Comparison of ENCODE assay signal across 5 cellular contexts in genomic region chr19:7918062-7918614, GRCh38. TPM values are rescaled to one million over a fixed set of nuclear protein-coding genes. Genes with fewer than 3 reads are reported as not detected.
DNase-seq lines count a peak whose midpoint lies in the region; ATAC-seq and TF ChIP-seq lines count a peak whose summit lies in the region.
"Not testable (repeated sequence)": the region's sequence is repeated elsewhere in the genome, so short reads cannot be mapped to it uniquely, and the experiment has no call there.

No MANE protein-coding gene starts in this region.

- not testable (repeated sequence) for H3K36me3 Mint-ChIP-seq in WTC11; neural crest cell (ENCODE audit: low read depth)

- H3K79me2 ChIP-seq in HCT116 (ENCODE audit: insufficient read depth, low read length); mammary epithelial cell (ENCODE audit: insufficient read depth, low read length): not testable (repeated sequence)

- H3K36me3 ChIP-seq in HCT116 (ENCODE audit: control insufficient read depth in 1 of 2, insufficient read depth in 2 of 2, low read length in 2 of 2) (peaks cover 0 to 11% of the 10 kb centered on the region in 2 experiments; a peak in 3 of 4 replicates), left ventricle myocardium inferior (peaks cover 21% of the 10 kb centered on the region)
- not testable (repeated sequence) for H3K36me3 ChIP-seq in mammary epithelial cell (ENCODE audit: insufficient read depth, low read length)

- H3K27ac Mint-ChIP-seq in WTC11; neural crest cell (ENCODE audit: unreplicated experiment): not testable (repeated sequence)

- H3K9me3 Mint-ChIP-seq in WTC11, neural crest cell: not testable (repeated sequence)

- ATAC-seq in HCT116, WTC11: not testable (repeated sequence)

- TSS peak; percentile 34 for BruUV-seq in HCT116 (replicated peaks; lab: Mats Ljungman, UMichigan)
- BruUV-seq in mammary epithelial cell (replicated peaks; lab: Mats Ljungman, UMichigan): not testable (repeated sequence)

- H3K4me1 ChIP-seq in HCT116 (ENCODE audit: control insufficient read depth in 1 of 2, insufficient read depth in 2 of 2, low read length in 2 of 2) (peaks cover 21 to 57% of the 10 kb centered on the region in 2 experiments; a peak in 3 of 4 replicates), mammary epithelial cell (ENCODE audit: insufficient read depth, low read length) (peaks cover 30% of the 10 kb centered on the region), left ventricle myocardium inferior (peaks cover 68% of the 10 kb centered on the region)

- POLR2A ChIA-PET in HCT116 (lab: Charles Lee): interaction anchor here (1.3 to 1.7 kb wide), 2 partner anchors 15 to 26 kb away, joined by 5 to 6 read pairs; partner anchors contain the start of genes MAP2K7 and TIMM44
- POLR2A ChIA-PET in WTC11 (lab: Charles Lee): interaction anchor here (1.0 to 1.5 kb wide), 2 partner anchors 49 to 56 kb away, joined by 4 to 6 read pairs; no protein-coding TSS in a partner anchor

- H3K27me3 ChIP-seq in HCT116 (ENCODE audit: insufficient read depth, low read length): not testable (repeated sequence)
- peaks cover 17% of the 10 kb centered on the region for H3K27me3 ChIP-seq in mammary epithelial cell (ENCODE audit: insufficient read depth, low read length)
- peaks cover 55% of the 10 kb centered on the region for H3K27me3 ChIP-seq in left ventricle myocardium inferior (ENCODE audit: low read depth)

- not testable (repeated sequence) for H4K20me1 ChIP-seq in HCT116 (ENCODE audit: insufficient read depth); mammary epithelial cell (ENCODE audit: insufficient read depth, low read length)

- 52% methylated on average over 20 of the region's 29 CpGs for WGBS in mammary epithelial cell (ENCODE audit: low coverage, missing lambda C conversion rate)

- H3K9me2 ChIP-seq in HCT116 (ENCODE audit: insufficient read depth): not testable (repeated sequence)

- not testable (repeated sequence) for H3K9me3 ChIP-seq in HCT116 (ENCODE audit: control insufficient read depth in 1 of 2, insufficient read depth in 1 of 2, low read depth in 1 of 2, low read length in 2 of 2); mammary epithelial cell (replicated peaks; ENCODE audit: insufficient read depth, low read length); left ventricle myocardium inferior (replicated peaks)

- in situ Hi-C loops in mammary epithelial cell (cut with MboI; ENCODE audit: low sequenced_read_pairs in 2 of 2): not testable (repeated sequence)

- H3K27me3 Mint-ChIP-seq in WTC11 (ENCODE audit: low read depth): peaks cover 57% of the 10 kb centered on the region
- H3K27me3 Mint-ChIP-seq in neural crest cell (ENCODE audit: low read depth): peaks cover 58% of the 10 kb centered on the region

- TF ChIP-seq RAD21 in HCT116 (IDR thresholded peaks at IDR 0.05; ENCODE audit: low read depth): not testable (repeated sequence)

- CTCF ChIA-PET in HCT116 (lab: Charles Lee) (interaction anchor here (0.8 to 5.2 kb wide), 5 partner anchors 11 to 49 kb away, joined by 3 to 30 read pairs (median 4); partner anchors contain the start of genes MAP2K7 and TIMM44), WTC11 (lab: Charles Lee) (interaction anchor here (0.7 to 7.2 kb wide), 23 partner anchors 8 to 154 kb away, joined by 3 to 70 read pairs (median 5); partner anchors contain the start of genes EVI5L, LRRC8E, MAP2K7 and PRR36)
- CTCF ChIA-PET in mammary epithelial cell (lab: Charles Lee; ENCODE audit: low non-redundant PET): not testable (repeated sequence)

- dilution Hi-C loops in mammary epithelial cell (cut with HindIII; ENCODE audit: low sequenced_read_pairs): not testable (repeated sequence)

- H3K9ac ChIP-seq in HCT116 (ENCODE audit: low read length): peak overlapping the region; percentile 89
- H3K9ac ChIP-seq in mammary epithelial cell (ENCODE audit: insufficient read depth, low read length): not testable (repeated sequence)

- H3K4me3 Mint-ChIP-seq in WTC11 (peak overlapping the region; percentile 63), neural crest cell (peak overlapping the region; percentile 86)

- H3K4me3 ChIP-seq in HCT116 (replicated peaks in 1 of 2; ENCODE audit: low read depth in 1 of 2, low read length in 2 of 2): peak overlapping the region; percentile 66 to 74
- H3K4me3 ChIP-seq in mammary epithelial cell (replicated peaks in 1 of 3; ENCODE audit: insufficient read depth in 1 of 3, low read depth in 2 of 3, low read length in 3 of 3): peak overlapping the region in 1 of 3 experiments; percentile 15
- peak overlapping the region; percentile 63 for H3K4me3 ChIP-seq in left ventricle myocardium inferior

- TF ChIP-seq CTCF in HCT116 (IDR thresholded peaks at IDR 0.05 in 2 of 3, conservative IDR thresholded peaks at IDR 0.05 in 1 of 3; ENCODE audit: borderline replicate concordance in 1 of 3, insufficient read depth in 1 of 3, low read depth in 2 of 3, low read length in 2 of 3); WTC11 (IDR thresholded peaks at IDR 0.05); mammary epithelial cell (conservative IDR thresholded peaks at IDR 0.05 in 1 of 2, IDR thresholded peaks at IDR 0.05 in 1 of 2; ENCODE audit: extremely low read depth in 1 of 2, insufficient read depth in 1 of 2, low read depth in 1 of 2, low read length in 2 of 2); left ventricle myocardium inferior (IDR thresholded peaks at IDR 0.05; ENCODE audit: borderline replicate concordance); neural crest cell (conservative IDR thresholded peaks at IDR 0.05): not testable (repeated sequence)

- not testable (repeated sequence) for H3K4me1 Mint-ChIP-seq in WTC11
- peaks cover 24% of the 10 kb centered on the region for H3K4me1 Mint-ChIP-seq in neural crest cell

- H3K27ac ChIP-seq in HCT116 (ENCODE audit: low read depth, low read length) (peak overlapping the region; percentile 89), left ventricle myocardium inferior (replicated peaks) (peak overlapping the region; percentile 83)
- H3K27ac ChIP-seq in mammary epithelial cell (ENCODE audit: insufficient read depth, low read depth, low read length): not testable (repeated sequence)

- TF ChIP-seq POLR2A in HCT116 (IDR thresholded peaks at IDR 0.05; ENCODE audit: borderline replicate concordance, extremely low read depth, insufficient read depth, insufficient read length): not testable (repeated sequence)

- not testable (repeated sequence) for H2AFZ ChIP-seq in HCT116 (ENCODE audit: low read depth, low read length, poor library complexity, severe bottlenecking)
- H2AFZ ChIP-seq in mammary epithelial cell (ENCODE audit: low read depth, low read length): peak overlapping the region; percentile 36

- not testable (repeated sequence) for DNase-seq in HCT116 (ENCODE audit: low read depth, low spot score); WTC11 (ENCODE audit: low spot score); mammary epithelial cell; left ventricle myocardium inferior; neural crest cell (ENCODE audit: low read depth, low spot score)

- intact Hi-C loops in HCT116 (cut with micrococcal nuclease); mammary epithelial cell (cut with micrococcal nuclease); left ventricle myocardium inferior (cut with micrococcal nuclease): not testable (repeated sequence)

- H3K4me2 ChIP-seq in HCT116 (ENCODE audit: low read length): peak overlapping the region; percentile 91
- H3K4me2 ChIP-seq in mammary epithelial cell (ENCODE audit: insufficient read depth, low read depth, low read length): peak overlapping the region; percentile 80

- RAD21 ChIA-PET in HCT116 (lab: Charles Lee; ENCODE audit: low non-redundant PET in 1 of 2, low total read pairs in 2 of 2, uncharacterized antibody in 2 of 2, unreplicated experiment in 2 of 2): not testable (repeated sequence)

TF ChIP-seq in WTC11, 78 proteins besides CTCF, POLR2A, EP300 and RAD21 (continues in another document):
- TF ChIP-seq ZNF423 (CRISPR knock-in tag; IDR thresholded peaks at IDR 0.05): peak; percentile 87; the same call in 1 of the 2 replicates

RNA-seq across cellular contexts. Expression of gene SNAPC2, which starts 2.0 kb away (rescaled TPM):
- total RNA-seq in HCT116 (2021; ENCODE audit: unreplicated experiment) (42.9 TPM), WTC11 (2021) (23.2 to 24.3 TPM (median 23.7 TPM) in 3 replicates), mammary epithelial cell (10 to 100 TPM; 11.2 to 27.2 TPM), left ventricle myocardium inferior (9.8 TPM), neural crest cell (19.1 and 19.5 TPM in 2 replicates)
- 35.7 and 41.4 TPM in 2 replicates for polyA plus RNA-seq in HCT116 (2012)
- 11.5 TPM for polyA plus RNA-seq in mammary epithelial cell
- polyA minus RNA-seq in mammary epithelial cell: 1.6 TPM

RNA-seq across cellular contexts. Expression of gene TGFBR3L, which starts 3.5 kb away (rescaled TPM):
- 30.9 TPM for total RNA-seq in HCT116 (2021; ENCODE audit: unreplicated experiment)
- polyA plus RNA-seq in HCT116 (2012): 37.9 and 39.2 TPM in 2 replicates
- total RNA-seq in WTC11 (2021): 4.1 to 7.4 TPM (median 6.5 TPM) in 3 replicates
- total RNA-seq in mammary epithelial cell: 1 to 10 TPM; 1.2 to 1.4 TPM
- 0.23 TPM for polyA plus RNA-seq in mammary epithelial cell
- not detected for polyA minus RNA-seq in mammary epithelial cell
- total RNA-seq in left ventricle myocardium inferior: 8.2 TPM
- total RNA-seq in neural crest cell: 0.32 and 0.44 TPM in 2 replicates

RNA-seq across cellular contexts. Expression of gene CTXN1, which starts 7.8 kb away (rescaled TPM):
- 56.0 TPM for total RNA-seq in HCT116 (2021; ENCODE audit: unreplicated experiment)
- 19.3 and 20.5 TPM in 2 replicates for polyA plus RNA-seq in HCT116 (2012)
- total RNA-seq in WTC11 (2021): 41.5 to 48.2 TPM (median 44.3 TPM) in 3 replicates
- 10 to 100 TPM in 1 of 2 donors, 1 to 10 TPM in 1; 3.3 to 13.3 TPM for total RNA-seq in mammary epithelial cell
- polyA plus RNA-seq in mammary epithelial cell: 2.1 TPM
- 0.36 TPM for polyA minus RNA-seq in mammary epithelial cell
- 0.22 TPM for total RNA-seq in left ventricle myocardium inferior
- total RNA-seq in neural crest cell: 129 and 130 TPM in 2 replicates

RNA-seq across cellular contexts. Expression of gene MAP2K7, which starts 14.5 kb away (rescaled TPM):
- total RNA-seq in HCT116 (2021; ENCODE audit: unreplicated experiment): 59.1 TPM
- polyA plus RNA-seq in HCT116 (2012): 36.4 and 43.1 TPM in 2 replicates
- total RNA-seq in WTC11 (2021): 39.4 to 46.9 TPM (median 46.3 TPM) in 3 replicates
- 10 to 100 TPM; 11.3 to 33.3 TPM for total RNA-seq in mammary epithelial cell
- 10.7 TPM for polyA plus RNA-seq in mammary epithelial cell
- 4.9 TPM for polyA minus RNA-seq in mammary epithelial cell
- total RNA-seq in left ventricle myocardium inferior: 24.2 TPM
- 48.1 and 50.7 TPM in 2 replicates for total RNA-seq in neural crest cell

RNA-seq across cellular contexts. Expression of gene TIMM44, which starts 25.3 kb away (rescaled TPM):
- total RNA-seq in HCT116 (2021; ENCODE audit: unreplicated experiment) (136 TPM), WTC11 (2021) (103 to 129 TPM (median 103 TPM) in 3 replicates), mammary epithelial cell (10 to 100 TPM; 52.7 to 94.3 TPM), left ventricle myocardium inferior (89.1 TPM), neural crest cell (95.9 and 97.6 TPM in 2 replicates)
- polyA plus RNA-seq in HCT116 (2012): 75.6 and 76.4 TPM in 2 replicates
- 38.1 TPM for polyA plus RNA-seq in mammary epithelial cell
- polyA minus RNA-seq in mammary epithelial cell: 51.2 TPM
